9 cellular contexts compared by ENCODE assay signal in the genomic region with DNA sequence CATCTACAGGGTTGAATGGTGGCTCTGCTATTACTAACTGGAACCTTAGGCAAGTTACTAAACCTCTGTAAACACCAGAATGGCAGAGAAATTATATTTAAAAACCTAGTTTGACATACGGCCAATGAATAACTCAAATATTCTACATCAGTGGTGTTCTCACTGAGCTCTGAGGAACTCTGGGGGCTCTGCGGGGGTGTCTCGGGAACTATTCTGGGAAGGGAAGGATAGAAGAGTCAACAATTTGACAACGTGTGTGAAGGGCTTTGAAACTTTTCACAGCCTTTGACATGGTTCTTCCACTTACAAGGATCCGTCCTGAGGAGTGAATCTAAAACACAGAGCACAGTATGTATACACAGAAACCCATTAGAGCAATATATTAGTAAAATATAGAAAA. TPM values are rescaled to one million over a fixed set of nuclear protein-coding genes. Genes with fewer than 3 reads are reported as not detected.
"Had no signal": no experiment of that assay in that cellular context is flagged by ENCODE, and none has a peak within 500 bp of the region (broad histone marks: within the 10 kb centered on the region; RNA-seq: fewer than 3 reads in every experiment).

No MANE protein-coding gene starts in this region.

- ATAC-seq: HepG2, K562 had no signal

- H3K4me3 Mint-ChIP-seq: IgD-negative memory B cell had no signal

- H3K4me3 ChIP-seq: K562 had no signal

- H3K27ac Mint-ChIP-seq: IgD-negative memory B cell had no signal

- H3K4me2 ChIP-seq: KMS-11 had no signal

- H3K27ac ChIP-seq: HL-60, KMS-11 had no signal

- H3K4me1 Mint-ChIP-seq: IgD-negative memory B cell had no signal

- DNase-seq: IMR-90, KBM-7, KG1 had no signal

RNA-seq across cellular contexts. Expression of gene SOHLH2, which starts 38.7 kb away (rescaled TPM):
- total RNA-seq: HepG2, HT-29 had no signal
- polyA plus RNA-seq: HepG2, IgD-negative memory B cell had no signal

RNA-seq across cellular contexts. Expression of gene DCLK1, which starts 44.4 kb away (rescaled TPM):
- total RNA-seq: HepG2, HT-29 had no signal
- polyA plus RNA-seq: HepG2, IgD-negative memory B cell, K562 had no signal
